In the genomic region with DNA sequence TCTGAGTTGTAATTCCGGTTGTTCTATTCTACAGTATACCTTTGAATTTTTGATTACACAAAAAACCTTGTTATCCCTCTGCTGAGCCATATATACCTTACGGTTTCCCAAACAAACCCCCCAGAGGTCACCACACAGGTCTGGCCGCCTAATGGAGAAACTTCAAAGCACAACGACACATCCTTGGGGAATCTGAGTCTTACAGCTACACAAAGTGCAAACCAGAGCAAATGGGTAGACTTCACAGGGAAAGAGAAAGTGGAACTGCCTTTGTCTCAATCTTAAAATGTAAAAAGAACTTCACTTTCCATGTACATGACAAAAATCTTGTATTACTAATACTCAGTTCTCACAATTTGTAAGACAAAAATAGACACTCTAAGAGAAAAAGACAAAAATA, we compare ENCODE assay signal across 9 cellular contexts. TPM values are rescaled to one million over a fixed set of nuclear protein-coding genes. Genes with fewer than 3 reads are reported as not detected.
DNase-seq lines count a peak whose midpoint lies in the region; ATAC-seq, FAIRE-seq and TF ChIP-seq lines count a peak whose summit lies in the region.
"Had no signal": no experiment of that assay in that cellular context is flagged by ENCODE, and none has a peak within 500 bp of the region (broad histone marks: within the 10 kb centered on the region; RNA-seq: fewer than 3 reads in every experiment).

No MANE protein-coding gene starts in this region.

- H3K9me3 ChIP-seq in heart left ventricle (no peaks in the 10 kb centered on the region), astrocyte (ENCODE audit: insufficient read depth, low read depth, low read length) (no peaks in the 10 kb centered on the region)

- TF ChIP-seq CTCF in heart left ventricle (IDR thresholded peaks at IDR 0.05) (no peak), astrocyte (IDR thresholded peaks at IDR 0.05; ENCODE audit: insufficient read depth, low read depth, low read length) (peak; percentile 11)

- peak overlapping the region; percentile 36 for H3K9ac ChIP-seq in astrocyte (ENCODE audit: low read length)

- TF ChIP-seq POLR2A in heart left ventricle (IDR thresholded peaks at IDR 0.05) = no peak

- H3K27me3 Mint-ChIP-seq in astrocyte (ENCODE audit: low read depth, unreplicated experiment) (no peaks in the 10 kb centered on the region), memory B cell (no peaks in the 10 kb centered on the region)

- H3K27ac Mint-ChIP-seq in astrocyte (ENCODE audit: unreplicated experiment) (peak overlapping the region; percentile 89), memory B cell (no peak overlapping the region)

- WGBS in heart left ventricle, 4 donors = 41 to 54% (median 46%) methylated on average over 4 of the region's 4 CpGs
- WGBS in urinary bladder = 44% methylated on average over 4 of the region's 4 CpGs

- H3K79me2 ChIP-seq in astrocyte (ENCODE audit: insufficient read depth, low read length) = peaks cover 69% of the 10 kb centered on the region

- H3K9me3 Mint-ChIP-seq in astrocyte (ENCODE audit: unreplicated experiment) (no peaks in the 10 kb centered on the region), memory B cell (no peaks in the 10 kb centered on the region)

- H3K27me3 ChIP-seq in heart left ventricle (peaks cover 0 to 4% (median 0%) of the 10 kb centered on the region in 9 donors), astrocyte (ENCODE audit: insufficient read depth, low read length) (no peaks in the 10 kb centered on the region)

- H4K20me1 ChIP-seq in astrocyte (ENCODE audit: insufficient read depth, low read length) = peaks cover 56% of the 10 kb centered on the region

- no peak for FAIRE-seq in astrocyte (lab: Jason Lieb, UNC)

- peaks cover 0 to 73% (median 41%) of the 10 kb centered on the region in 12 donors for H3K4me1 ChIP-seq in heart left ventricle
- H3K4me1 ChIP-seq in astrocyte (ENCODE audit: insufficient read depth, low read length) = peaks cover 30% of the 10 kb centered on the region
- no peaks in the 10 kb centered on the region for H3K4me1 ChIP-seq in urinary bladder (ENCODE audit: insufficient read depth)

- H3K36me3 ChIP-seq in heart left ventricle (peaks cover 0 to 6% (median 0%) of the 10 kb centered on the region in 9 donors), astrocyte (ENCODE audit: insufficient read depth, low read length) (no peaks in the 10 kb centered on the region), urinary bladder (ENCODE audit: insufficient read depth) (no peaks in the 10 kb centered on the region)

- ATAC-seq in heart left ventricle (no peak), left ventricle myocardium superior (no peak), memory B cell (ENCODE audit: low read depth) (no peak), HG03135 (IDR thresholded peaks at IDR 0.05; ENCODE audit: unreplicated experiment) (no peak), GM21360 (IDR thresholded peaks at IDR 0.05; ENCODE audit: unreplicated experiment) (no peak)

- H3K4me3 Mint-ChIP-seq in astrocyte (ENCODE audit: unreplicated experiment) = peak overlapping the region; percentile 87
- H3K4me3 Mint-ChIP-seq in memory B cell = peak overlapping the region; percentile 63

- H3K36me3 Mint-ChIP-seq in astrocyte (ENCODE audit: low read depth, unreplicated experiment) = peaks cover 6% of the 10 kb centered on the region
- peaks cover 8% of the 10 kb centered on the region for H3K36me3 Mint-ChIP-seq in memory B cell

- intact Hi-C loops in heart left ventricle (cut with DNase I) = loop anchor here in 5 of 10 donors (5.0 kb wide), 3 partner anchors 54 to 64 kb away; partner anchors contain the start of gene C16orf95 (in 1 of the 5)
- intact Hi-C loops in left ventricle myocardium superior (cut with micrococcal nuclease) = no loop called here

- H3K4me3 ChIP-seq in heart left ventricle = peak overlapping the region in 10 of 12 donors; percentile 3 to 98 (median 71)
- peak overlapping the region; percentile 43 for H3K4me3 ChIP-seq in astrocyte (ENCODE audit: insufficient read depth, low read depth, low read length)
- peak overlapping the region; percentile 25 for H3K4me3 ChIP-seq in urinary bladder (ENCODE audit: low read depth, low read length)

- H3K4me2 ChIP-seq in astrocyte (ENCODE audit: low read length) = peak overlapping the region; percentile 96

- H3K4me1 Mint-ChIP-seq in astrocyte (ENCODE audit: low read depth, unreplicated experiment) (peaks cover 29% of the 10 kb centered on the region), memory B cell (peaks cover 34% of the 10 kb centered on the region)

- H3K27ac ChIP-seq in heart left ventricle (peak overlapping the region; percentile 21 to 96 (median 88)), astrocyte (ENCODE audit: low read depth, low read length) (no peak overlapping the region), urinary bladder (ENCODE audit: low read depth) (no peak overlapping the region)

- DNase-seq in heart left ventricle = no peak
- DNase-seq in left ventricle myocardium superior = no peak
- DNase-seq in astrocyte (ENCODE audit: low read depth) = no peak
- DNase-seq in memory B cell (ENCODE audit: low spot score in 2 of 2) = no peak
- no peak for DNase-seq in NCI-H524 treated with DMSO at 0.1 percent for 48 hours (lab: John Stamatoyannopoulos, UW)
- DNase-seq: NCI-H2227 treated with DMSO at 0.1 percent for 48 hours had no signal

- H2AFZ ChIP-seq in astrocyte (ENCODE audit: low read depth, low read length) = no peak overlapping the region

RNA-seq across cellular contexts. Expression of gene FBXO31, which starts 2.7 kb away (rescaled TPM):
- total RNA-seq in heart left ventricle (100 to 1,000 TPM in 1 of 9 donors, 10 to 100 TPM in 8; 55.5 to 130 (median 71.9) TPM), left ventricle myocardium superior (71.7 TPM), astrocyte (33.4 and 34.9 TPM in 2 replicates), urinary bladder (15.0 TPM)
- polyA plus RNA-seq in heart left ventricle (10 to 100 TPM; 20.0 to 28.8 TPM), urinary bladder (65.2 TPM)

RNA-seq across cellular contexts. Expression of gene MAP1LC3B, which starts 11.3 kb away (rescaled TPM):
- total RNA-seq in heart left ventricle (100 to 1,000 TPM in 7 of 9 donors, 10 to 100 TPM in 2; 70.7 to 194 (median 116) TPM), left ventricle myocardium superior (134 TPM), astrocyte (206 and 221 TPM in 2 replicates), urinary bladder (27.3 TPM)
- polyA plus RNA-seq in heart left ventricle (100 to 1,000 TPM in 1 of 2 donors, 10 to 100 TPM in 1; 82.4 to 263 TPM), urinary bladder (68.9 TPM)

Comparison
In these comparisons a context has a peak if more than half of its experiments do, and no peak if none do; other contexts are left out.
1. H3K27ac ChIP-seq: peak in heart left ventricle (12 of 12); none in astrocyte (single experiment) and urinary bladder (single experiment).
2. Peak in every context shown above with its lines, with median percentiles within 50 percentile points of each other: H3K4me3 ChIP-seq.